30 cellular contexts compared by ENCODE assay signal in genomic region chr18:51516478-51517038, GRCh38.
"Had no signal": no experiment of that assay in that cellular context is flagged by ENCODE, and none has a peak within 500 bp of the region (broad histone marks: within the 10 kb centered on the region; RNA-seq: fewer than 3 reads in every experiment).

No MANE protein-coding gene starts in this region.

- DNase-seq: activated CD4-positive, alpha-beta memory T cell treated with anti-CD3 and anti-CD28 coated beads for 36 hours; activated CD4-positive, alpha-beta T cell treated with anti-CD3 and anti-CD28 coated beads for 4 hours; activated CD4-positive, alpha-beta T cell treated with anti-CD3 and anti-CD28 coated beads, Interleukin-2, amount 50 U/mL, for 1 hour; activated CD8-positive, alpha-beta memory T cell treated with anti-CD3 and anti-CD28 coated beads, Interleukin-2, amount 50 U/mL, for 48 hours; activated effector memory CD4-positive, alpha-beta T cell treated with anti-CD3 and anti-CD28 coated beads, Interleukin-2, amount 50 U/mL, for 16 hours; activated naive CD4-positive, alpha-beta T cell; activated naive CD8-positive, alpha-beta T cell treated with anti-CD3 and anti-CD28 coated beads, Interleukin-2, amount 10 ng/mL, durations not matched to agents 7 days and 5 days; activated T-cell treated with anti-CD3 and anti-CD28 coated beads, Interleukin-2, amount 50 U/mL, for 48 hours; amygdala; body of pancreas; caudate nucleus; cerebellar nuclear complex; NCI-H1105 treated with DMSO at 0.1 percent for 48 hours; NCI-H1436; NCI-H1694; NCI-H1930; NCI-H2081 treated with DMSO at 0.1 percent for 48 hours; NCI-H226; NCI-H524 treated with DMSO at 0.1 percent for 48 hours; NCI-H748 treated with DMSO at 0.1 percent for 48 hours; OCI-M1; Right ventricle myocardium superior had no signal

- H3K4me1 ChIP-seq: ascending aorta, body of pancreas, breast epithelium had no signal

- H3K9me3 Mint-ChIP-seq: activated CD4-positive, alpha-beta memory T cell treated with anti-CD3 and anti-CD28 coated beads for 36 hours; activated naive CD4-positive, alpha-beta T cell treated with anti-CD3 and anti-CD28 coated beads, Interleukin-2, amount 50 U/mL, for 24 hours; activated naive CD8-positive, alpha-beta T cell treated with anti-CD3 and anti-CD28 coated beads, Interleukin-2, amount 10 ng/mL, durations not matched to agents 7 days and 5 days; T-helper 1 cell treated with Interleukin-12 subunit alpha and Interleukin-12 subunit beta and Interleukin-4 antibody, amounts not matched to agents 30 μg/mL and 1 μg/mL, for 36 hours; T-helper 2 cell treated with Interferon-gamma antibody and Interleukin-4, amounts not matched to agents 5 μg/mL and 100 μg/mL, for 36 hours had no signal

- H3K4me3 ChIP-seq: ascending aorta, body of pancreas, breast epithelium, SK-N-MC had no signal

- H3K27ac Mint-ChIP-seq: activated CD4-positive, alpha-beta memory T cell treated with anti-CD3 and anti-CD28 coated beads for 36 hours; activated naive CD4-positive, alpha-beta T cell treated with anti-CD3 and anti-CD28 coated beads, Interleukin-2, amount 50 U/mL, for 24 hours; activated naive CD8-positive, alpha-beta T cell treated with anti-CD3 and anti-CD28 coated beads, Interleukin-2, amount 10 ng/mL, durations not matched to agents 7 days and 5 days; T-helper 1 cell treated with Interleukin-12 subunit alpha and Interleukin-12 subunit beta and Interleukin-4 antibody, amounts not matched to agents 30 μg/mL and 1 μg/mL, for 36 hours; T-helper 2 cell treated with Interferon-gamma antibody and Interleukin-4, amounts not matched to agents 5 μg/mL and 100 μg/mL, for 36 hours had no signal

- H3K4me1 Mint-ChIP-seq: activated naive CD4-positive, alpha-beta T cell treated with anti-CD3 and anti-CD28 coated beads, Interleukin-2, amount 50 U/mL, for 24 hours; activated naive CD8-positive, alpha-beta T cell treated with anti-CD3 and anti-CD28 coated beads, Interleukin-2, amount 10 ng/mL, durations not matched to agents 7 days and 5 days had no signal

- H3K36me3 ChIP-seq: ascending aorta, breast epithelium had no signal

- FAIRE-seq: TTC549 had no signal

- H3K36me3 Mint-ChIP-seq: activated CD4-positive, alpha-beta memory T cell treated with anti-CD3 and anti-CD28 coated beads for 36 hours; activated naive CD4-positive, alpha-beta T cell treated with anti-CD3 and anti-CD28 coated beads, Interleukin-2, amount 50 U/mL, for 24 hours; activated naive CD8-positive, alpha-beta T cell treated with anti-CD3 and anti-CD28 coated beads, Interleukin-2, amount 10 ng/mL, durations not matched to agents 7 days and 5 days had no signal

- H3K27ac ChIP-seq: ascending aorta, body of pancreas, breast epithelium, SK-N-MC had no signal

- H3K9me3 ChIP-seq: ascending aorta, body of pancreas had no signal

- H3K27me3 Mint-ChIP-seq: activated naive CD4-positive, alpha-beta T cell treated with anti-CD3 and anti-CD28 coated beads, Interleukin-2, amount 50 U/mL, for 24 hours; activated naive CD8-positive, alpha-beta T cell treated with anti-CD3 and anti-CD28 coated beads, Interleukin-2, amount 10 ng/mL, durations not matched to agents 7 days and 5 days had no signal

- H3K4me3 Mint-ChIP-seq: activated CD4-positive, alpha-beta memory T cell treated with anti-CD3 and anti-CD28 coated beads for 36 hours; activated naive CD4-positive, alpha-beta T cell treated with anti-CD3 and anti-CD28 coated beads, Interleukin-2, amount 50 U/mL, for 24 hours; activated naive CD8-positive, alpha-beta T cell treated with anti-CD3 and anti-CD28 coated beads, Interleukin-2, amount 10 ng/mL, durations not matched to agents 7 days and 5 days; T-helper 1 cell treated with Interleukin-12 subunit alpha and Interleukin-12 subunit beta and Interleukin-4 antibody, amounts not matched to agents 30 μg/mL and 1 μg/mL, for 36 hours; T-helper 2 cell treated with Interferon-gamma antibody and Interleukin-4, amounts not matched to agents 5 μg/mL and 100 μg/mL, for 36 hours had no signal

- ATAC-seq: activated CD4-positive, CD25-positive, alpha-beta regulatory T cell treated with anti-CD3 and anti-CD28 coated beads, Interleukin-2, amount 50 U/mL, for 24 hours; body of pancreas had no signal

- H3K27me3 ChIP-seq: ascending aorta, breast epithelium had no signal
